In the genomic region with DNA sequence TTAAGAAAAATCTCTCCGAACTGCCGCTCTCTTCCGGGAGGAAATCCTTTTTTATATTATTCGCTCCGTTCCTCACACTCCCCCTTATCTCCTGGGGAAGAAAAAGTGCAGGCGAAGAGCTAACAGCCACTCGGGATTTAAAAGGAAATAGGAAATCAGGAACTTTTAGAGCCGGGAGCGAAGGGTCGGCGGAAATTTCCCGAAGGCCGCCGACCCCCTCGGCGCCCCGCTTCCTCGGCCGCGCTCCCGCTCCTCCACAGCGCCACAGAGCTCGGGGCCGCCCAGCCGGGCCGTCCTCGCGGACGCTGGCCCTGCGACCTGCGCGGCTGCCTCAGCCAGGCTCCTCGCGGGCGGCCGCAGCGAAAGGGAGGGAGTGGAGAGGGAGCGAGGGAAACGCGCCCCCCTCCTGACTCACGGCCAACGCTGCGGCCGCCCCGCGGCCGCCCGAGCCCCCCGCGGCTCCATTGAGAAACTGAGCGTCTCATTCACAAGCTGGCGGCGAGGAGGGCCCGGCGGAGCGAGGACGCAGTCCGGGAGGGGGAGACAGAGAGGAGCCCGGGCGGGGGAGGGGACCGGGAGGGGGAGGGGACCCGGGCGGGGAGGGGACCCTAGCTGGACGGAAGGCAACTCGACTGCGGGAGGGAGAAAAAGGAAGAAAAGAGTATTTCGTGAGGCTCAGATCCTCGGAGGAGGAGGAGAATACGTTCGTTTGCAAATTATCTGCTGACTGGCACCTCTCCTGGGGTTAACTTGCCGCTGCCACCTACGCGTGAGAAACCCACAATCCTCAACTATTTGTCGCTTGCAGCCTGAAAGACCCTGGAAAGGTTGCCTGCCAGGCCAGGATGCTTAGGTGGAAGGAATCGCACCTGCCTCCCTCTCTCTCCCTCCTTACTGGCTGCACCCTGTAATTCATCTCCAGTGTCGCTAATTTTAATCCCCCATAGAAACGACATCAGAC, we compare ENCODE assay signal across 8 cellular contexts. TPM values are rescaled to one million over a fixed set of nuclear protein-coding genes. Genes with fewer than 3 reads are reported as not detected.
DNase-seq lines count a peak whose midpoint lies in the region; ATAC-seq and TF ChIP-seq lines count a peak whose summit lies in the region.

Gene PTPN9 (minus strand): TSS at position 368 of the 961 bp plus-strand sequence. CDS start 539 bp downstream, outside the sequence.

- H3K4me1 Mint-ChIP-seq in CD14-positive monocyte: peaks cover 27% of the 10 kb centered on the region
- peaks cover 29% of the 10 kb centered on the region for H3K4me1 Mint-ChIP-seq in nephron progenitor cell

- H3K9me3 Mint-ChIP-seq in CD14-positive monocyte (peaks cover 0 to 2% (median 0%) of the 10 kb centered on the region in 7 donors), nephron progenitor cell (no peaks in the 10 kb centered on the region)

- H3K27me3 Mint-ChIP-seq in CD14-positive monocyte (ENCODE audit: low read depth in 3 of 3) (peaks cover 0 to 1% (median 0%) of the 10 kb centered on the region in 3 donors), nephron progenitor cell (ENCODE audit: low read depth, poor library complexity) (no peaks in the 10 kb centered on the region)

- peak within 1 kb of the TSS; percentile 94 to 95 for H3K4me3 Mint-ChIP-seq in CD14-positive monocyte
- H3K4me3 Mint-ChIP-seq in nephron progenitor cell: peak within 1 kb of the TSS; percentile 96

- ATAC-seq in GM19467 (IDR thresholded peaks at IDR 0.05; ENCODE audit: unreplicated experiment): peak; percentile 49
- ATAC-seq in stimulated activated naive CD8-positive, alpha-beta T cell treated with anti-CD3 and anti-CD28 coated beads, Interleukin-15, Interleukin-2, amounts not matched to agents 100 U/mL and 50 U/mL, for 24 hours: peak; percentile 86

- H3K9me3 ChIP-seq in KOPT-K1 (ENCODE audit: insufficient read depth, low read length, poor library complexity, severe bottlenecking): no peaks in the 10 kb centered on the region

- intact Hi-C loops in CD14-positive monocyte (cut with micrococcal nuclease): loop anchor here in 1 of 2 donors (5.0 kb wide), 1 partner anchor 48 kb away; the partner anchor contains the start of gene SNUPN

- H3K27ac Mint-ChIP-seq in CD14-positive monocyte (peak within 1 kb of the TSS; percentile 77 to 95 (median 90)), nephron progenitor cell (peak within 1 kb of the TSS; percentile 90)

- H3K36me3 ChIP-seq in KOPT-K1 (ENCODE audit: insufficient read depth, low read length): no peaks in the 10 kb centered on the region

- H3K36me3 Mint-ChIP-seq in CD14-positive monocyte: peaks cover 1 to 5% of the 10 kb centered on the region in 2 donors
- peaks cover 3% of the 10 kb centered on the region for H3K36me3 Mint-ChIP-seq in nephron progenitor cell (ENCODE audit: low read depth)

- peak within 1 kb of the TSS; percentile 85 for H3K27ac ChIP-seq in KOPT-K1 (ENCODE audit: low read depth, low read length, poor library complexity, severe bottlenecking)

- peak within 1 kb of the TSS; percentile 85 for H3K4me3 ChIP-seq in fibroblast of villous mesenchyme (ENCODE audit: low read depth, low read length)

- TF ChIP-seq CTCF in CD14-positive monocyte (IDR thresholded peaks at IDR 0.05) (peak; percentile 49), fibroblast of villous mesenchyme (IDR thresholded peaks at IDR 0.05; ENCODE audit: insufficient read depth, low read depth, low read length) (peak; percentile 33), nephron progenitor cell (IDR thresholded peaks at IDR 0.05) (peak; percentile 38)

- peak; percentile 62 for DNase-seq in CD14-positive monocyte (ENCODE audit: low spot score)
- peak; percentile 67 to 72 for DNase-seq in SHP77 (lab: John Stamatoyannopoulos, UW)
- peak; percentile 90 for DNase-seq in activated effector memory CD4-positive, alpha-beta T cell treated with anti-CD3 and anti-CD28 coated beads, Interleukin-2, amount 50 U/mL, for 16 hours
- peak; percentile 80 for DNase-seq in fibroblast of villous mesenchyme (ENCODE audit: low read depth)
- peak; percentile 85 for DNase-seq in nephron progenitor cell
- DNase-seq in stimulated activated naive CD8-positive, alpha-beta T cell treated with anti-CD3 and anti-CD28 coated beads, Interleukin-15, Interleukin-2, amounts not matched to agents 100 U/mL and 50 U/mL, for 24 hours: peak; percentile 84

RNA-seq across cellular contexts. Expression of gene PTPN9, which starts in this region (rescaled TPM):
- polyA plus RNA-seq in CD14-positive monocyte: 10 to 100 TPM; 21.1 to 28.0 TPM
- 23.5 and 32.4 TPM in 2 replicates for total RNA-seq in fibroblast of villous mesenchyme

Comparison
In these comparisons a context has a peak if more than half of its experiments do, and no peak if none do; other contexts are left out.
1. Peak in every context shown above with its lines: DNase-seq, ATAC-seq, H3K4me3 ChIP-seq and H3K27ac ChIP-seq.